ENCODE assay signal across 2 cellular contexts in genomic region chr5:111537153-111538024, GRCh38.
TF ChIP-seq lines count a peak whose summit lies in the region.

No MANE protein-coding gene starts in this region.

TF ChIP-seq in HEK293, 187 proteins besides CTCF, POLR2A, EP300 and RAD21 (continued from another document):
- TF ChIP-seq ZNF629 (tag by site-specific recombination; IDR thresholded peaks at IDR 0.05), result no peak

TF ChIP-seq in neural cell, 6 proteins besides CTCF, POLR2A, EP300 and RAD21 (continued from another document):
- TF ChIP-seq REST (IDR thresholded peaks at IDR 0.05; ENCODE audit: borderline replicate concordance), result no peak
